31 cellular contexts compared by ENCODE assay signal in genomic region chr17:55038291-55038690, GRCh38.
DNase-seq lines count a peak whose midpoint lies in the region; ATAC-seq, FAIRE-seq and TF ChIP-seq lines count a peak whose summit lies in the region.
"Had no signal": no experiment of that assay in that cellular context is flagged by ENCODE, and none has a peak within 500 bp of the region (broad histone marks: within the 10 kb centered on the region; RNA-seq: fewer than 3 reads in every experiment).

No MANE protein-coding gene starts in this region.

- H3K4me3 ChIP-seq in A549 (no peak overlapping the region), GM23248 (no peak overlapping the region), adipocyte (ENCODE audit: low read length) (no peak overlapping the region)
- H3K4me3 ChIP-seq: HAP-1, left ventricle myocardium inferior, pancreas, smooth muscle cell had no signal

- TF ChIP-seq EP300 in A549 (IDR thresholded peaks at IDR 0.05), result no peak

- H3K27ac ChIP-seq in A549 (no peak overlapping the region), GM23248 (no peak overlapping the region)
- H3K27ac ChIP-seq: epithelial cell of prostate, left ventricle myocardium inferior, pancreas, WERI-Rb-1 had no signal

- H3K27me3 ChIP-seq in GM23248 (replicated peaks; ENCODE audit: insufficient read depth) (no peaks in the 10 kb centered on the region), adipocyte (replicated peaks; ENCODE audit: control insufficient read depth, insufficient read depth, low read length) (no peaks in the 10 kb centered on the region)
- H3K27me3 ChIP-seq: pancreas had no signal

- H3K9ac ChIP-seq in GM23248 (no peak overlapping the region), adipocyte (ENCODE audit: low read length) (no peak overlapping the region)

- no peaks in the 10 kb centered on the region for H3K79me2 ChIP-seq in GM23248 (ENCODE audit: insufficient read depth)

- TF ChIP-seq CTCF in A549 (IDR thresholded peaks at IDR 0.05), result no peak

- TF ChIP-seq POLR2A in A549 (IDR thresholded peaks at IDR 0.05; ENCODE audit: low read length), result no peak

- ATAC-seq in A549, result no peak
- ATAC-seq in GM21786 (IDR thresholded peaks at IDR 0.05; ENCODE audit: unreplicated experiment), result no peak
- no peak for ATAC-seq in Right ventricle myocardium superior (ENCODE audit: poor library complexity)
- ATAC-seq: Panc1, pancreas had no signal

- POLR2A ChIA-PET in A549 (lab: Yijun Ruan, JAX), result no interaction called here

- no peaks in the 10 kb centered on the region for H3K9me3 ChIP-seq in A549
- H3K9me3 ChIP-seq in GM23248 (ENCODE audit: low read depth), result no peaks in the 10 kb centered on the region
- no peaks in the 10 kb centered on the region for H3K9me3 ChIP-seq in adipocyte (ENCODE audit: control insufficient read depth, low read length)
- H3K9me3 ChIP-seq: HAP-1, left ventricle myocardium inferior, pancreas had no signal

- FAIRE-seq in A549 (lab: Jason Lieb, UNC), result no peak
- FAIRE-seq: A204.1, GM19239, pancreas had no signal

- H3F3A ChIP-seq in GM23248 (ENCODE audit: insufficient read depth), result no peaks in the 10 kb centered on the region

- H3K9me2 ChIP-seq in GM23248 (ENCODE audit: insufficient read depth), result no peaks in the 10 kb centered on the region

- H3K36me3 ChIP-seq in GM23248 (ENCODE audit: low read depth) (no peaks in the 10 kb centered on the region), adipocyte (ENCODE audit: control insufficient read depth, insufficient read depth, low read length, severe bottlenecking) (peaks cover 6% of the 10 kb centered on the region)
- H3K36me3 ChIP-seq: HAP-1, left ventricle myocardium inferior, pancreas, WERI-Rb-1 had no signal

- H3K4me2 ChIP-seq in A549, result no peak overlapping the region
- H3K4me2 ChIP-seq in GM23248 (ENCODE audit: unreplicated experiment), result no peak overlapping the region
- H3K4me2 ChIP-seq: smooth muscle cell had no signal

- in situ Hi-C loops in GM23248 (cut with MboI), result no loop called here

- CTCF ChIA-PET in A549 (lab: Yijun Ruan, JAX), result no interaction called here

- WGBS in A549 (ENCODE audit: missing lambda C conversion rate), result 98% methylated on average over 1 of the region's 1 CpG
- WGBS in GM23248 (ENCODE audit: low coverage in 1 of 2, low lambda C conversion rate in 2 of 2, missing lambda C conversion rate in 2 of 2), 2 experiments, result 94 to 96% methylated on average over 1 of the region's 1 CpG

- no peak overlapping the region for H2AFZ ChIP-seq in GM23248

- intact Hi-C loops in Right ventricle myocardium superior (cut with DNase I), result no loop called here

- DNase-seq in A549 (ENCODE audit: low read depth in 1 of 2, low spot score in 1 of 2), result no peak
- DNase-seq in GM23248, result peak; percentile 1
- peak; percentile 7 for DNase-seq in M059J (ENCODE audit: low read depth)
- DNase-seq in adipocyte (ENCODE audit: low read depth), result peak; percentile 35
- DNase-seq in KG1 (lab: John Stamatoyannopoulos, UW), result no peak
- DNase-seq in AG20443 (ENCODE audit: low spot score), result no peak
- no peak for DNase-seq in Right ventricle myocardium superior
- DNase-seq: activated CD8-positive, alpha-beta memory T cell treated with anti-CD3 and anti-CD28 coated beads for 24 hours; activated gamma-delta T cell treated with Interleukin-2 at 50 U/mL for 16 hours; activated naive CD8-positive, alpha-beta T cell treated with anti-CD3 and anti-CD28 coated beads, Interleukin-2, amount 10 ng/mL, durations not matched to agents 7 days and 5 days; AML-193; Calu3; cortex of kidney; DMS79; effector memory CD4-positive, alpha-beta T cell; KBM-7; left ventricle myocardium inferior; NCI-H1417; NCI-H2029 treated with DMSO at 0.1 percent for 48 hours; NCI-H526 treated with DMSO at 0.1 percent for 48 hours; pancreas; SHP77 treated with DMSO at 0.1 percent for 48 hours; stimulated activated CD4-positive, alpha-beta T cell treated with anti-CD3 and anti-CD28 coated beads, Interleukin-1b, Interleukin-23, amount 100 ng/mL, for 48 hours; WERI-Rb-1 had no signal

- H4K20me1 ChIP-seq in GM23248 (ENCODE audit: insufficient read depth), result no peaks in the 10 kb centered on the region

- H3K4me1 ChIP-seq in A549 (no peaks in the 10 kb centered on the region), GM23248 (ENCODE audit: insufficient read depth) (no peaks in the 10 kb centered on the region), adipocyte (ENCODE audit: control insufficient read depth, insufficient read depth, low read length) (no peaks in the 10 kb centered on the region)
- H3K4me1 ChIP-seq: HAP-1, left ventricle myocardium inferior, pancreas had no signal

- TF ChIP-seq RAD21 in A549 (conservative IDR thresholded peaks at IDR 0.05 in 1 of 2, IDR thresholded peaks at IDR 0.05 in 1 of 2), result no peak

TF ChIP-seq in A549, 52 proteins besides CTCF, POLR2A, EP300 and RAD21:
- TF ChIP-seq PHF8 (IDR thresholded peaks at IDR 0.05; ENCODE audit: borderline replicate concordance, low read depth) (no peak), MAFK (IDR thresholded peaks at IDR 0.05; ENCODE audit: partially characterized antibody) (peak; percentile 97)
TF ChIP-seq in A549: peak in this region for 1.

Comparison
In these comparisons a context has a peak if more than half of its experiments do, and no peak if none do; other contexts are left out.
1. DNase-seq: peak in GM23248 (single experiment), M059J (single experiment) and adipocyte (single experiment); none in A549 (0 of 2), KG1 (single experiment), AG20443 (single experiment) and Right ventricle myocardium superior (single experiment).